In the genomic region with DNA sequence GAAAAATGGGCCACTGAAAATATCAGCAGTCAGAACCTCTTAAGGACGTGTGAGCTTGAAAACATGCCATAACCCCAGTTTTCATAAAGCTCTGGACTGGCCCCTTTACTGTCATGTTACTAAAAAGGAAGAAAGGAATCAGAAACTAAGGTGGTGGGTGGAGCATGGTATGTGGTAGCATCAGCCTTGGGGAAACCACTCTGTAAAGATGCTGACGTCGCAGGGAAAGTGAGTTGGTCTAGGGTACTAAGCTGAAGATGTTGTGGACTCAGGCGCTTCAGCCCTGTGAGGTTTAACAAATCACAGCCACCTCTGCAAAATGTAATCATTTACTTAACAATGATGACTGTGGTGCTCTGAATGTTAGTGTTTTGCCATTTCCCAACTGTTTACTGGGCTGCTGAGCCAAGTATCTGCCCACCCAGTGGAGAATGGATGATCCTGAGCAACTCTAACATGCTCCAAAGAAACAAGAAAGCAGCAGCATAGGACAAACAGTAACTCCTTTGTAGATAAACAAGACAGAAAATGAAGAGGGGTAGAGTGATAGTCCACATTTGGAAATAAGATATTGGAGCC, we compare ENCODE assay signal across 16 cellular contexts. TPM values are rescaled to one million over a fixed set of nuclear protein-coding genes. Genes with fewer than 3 reads are reported as not detected.
DNase-seq lines count a peak whose midpoint lies in the region; ATAC-seq and TF ChIP-seq lines count a peak whose summit lies in the region.
"Had no signal": no experiment of that assay in that cellular context is flagged by ENCODE, and none has a peak within 500 bp of the region (broad histone marks: within the 10 kb centered on the region; RNA-seq: fewer than 3 reads in every experiment).

No MANE protein-coding gene starts in this region.

- DNase-seq in ELR (ENCODE audit: low read depth) (peak; percentile 6), RPMI8226 (peak; percentile 44), left lobe of liver (ENCODE audit: low spot score) (no peak), SKM-1 (lab: John Stamatoyannopoulos, UW; ENCODE audit: unreplicated experiment) (no peak), erythroblast (lab: John Stamatoyannopoulos, UW) (no peak)
- DNase-seq: activated CD8-positive, alpha-beta memory T cell treated with anti-CD3 and anti-CD28 coated beads, Interleukin-2, amount 50 U/mL, for 48 hours; activated naive CD8-positive, alpha-beta T cell treated with anti-CD3 and anti-CD28 coated beads, Interleukin-2, amount 50 U/mL, for 24 hours; AML-193; central memory CD4-positive, alpha-beta T cell; effector memory CD8-positive, alpha-beta T cell; stimulated activated CD4-positive, alpha-beta T cell treated with anti-CD3 and anti-CD28 coated beads, Interleukin-12 subunit alpha, Interleukin-12 subunit beta, amount 100 ng/mL, for 4 hours had no signal

- peak; percentile 40 for ATAC-seq in GM19324 (IDR thresholded peaks at IDR 0.05; ENCODE audit: low FRiP score, unreplicated experiment)
- peak; percentile 34 for ATAC-seq in left lobe of liver
- no peak for ATAC-seq in HG03520 (IDR thresholded peaks at IDR 0.05; ENCODE audit: unreplicated experiment)
- no peak for ATAC-seq in HG02981 (IDR thresholded peaks at IDR 0.05; ENCODE audit: unreplicated experiment)
- ATAC-seq: activated naive CD8-positive, alpha-beta T cell treated with anti-CD3 and anti-CD28 coated beads, Interleukin-2, amount 50 U/mL, for 24 hours; effector memory CD8-positive, alpha-beta T cell had no signal

- no peak for TF ChIP-seq POLR2A in erythroblast (IDR thresholded peaks at IDR 0.05; ENCODE audit: low read length)

RNA-seq across cellular contexts. Expression of a gene that starts 33.4 kb away (rescaled TPM):
- total RNA-seq in left lobe of liver, result not detected
- total RNA-seq: mesenteric fat pad had no signal

RNA-seq across cellular contexts. Expression of a gene that starts 49.6 kb away (rescaled TPM):
- total RNA-seq in left lobe of liver, result 103 TPM
- total RNA-seq: thoracic aorta had no signal

Comparison
In these comparisons a context has a peak if more than half of its experiments do, and no peak if none do; other contexts are left out.
1. DNase-seq: peak in ELR (single experiment) and RPMI8226 (single experiment); none in left lobe of liver (single experiment), SKM-1 (single experiment) and erythroblast (0 of 2).
2. ATAC-seq: peak in GM19324 (single experiment) and left lobe of liver (single experiment); none in HG03520 (single experiment) and HG02981 (single experiment).